Comparison of ENCODE assay signal across 21 cellular contexts in genomic region chr13:36915891-36916640, GRCh38. TPM values are rescaled to one million over a fixed set of nuclear protein-coding genes. Genes with fewer than 3 reads are reported as not detected.
DNase-seq lines count a peak whose midpoint lies in the region; ATAC-seq and TF ChIP-seq lines count a peak whose summit lies in the region.
"Had no signal": no experiment of that assay in that cellular context is flagged by ENCODE, and none has a peak within 500 bp of the region (broad histone marks: within the 10 kb centered on the region; RNA-seq: fewer than 3 reads in every experiment).

No MANE protein-coding gene starts in this region.

- H3K36me3 Mint-ChIP-seq in brain = no peaks in the 10 kb centered on the region
- H3K36me3 Mint-ChIP-seq in activated T-cell treated with anti-CD3 and anti-CD28 coated beads, Interleukin-2, amount 50 U/mL, for 24 hours (ENCODE audit: low read depth) = no peaks in the 10 kb centered on the region
- H3K36me3 Mint-ChIP-seq in activated CD8-positive, alpha-beta T cell treated with anti-CD3 and anti-CD28 coated beads, Interleukin-2, amount 10 ng/mL, durations not matched to agents 7 days and 5 days (ENCODE audit: low read depth) = no peaks in the 10 kb centered on the region
- H3K36me3 Mint-ChIP-seq: CD4-positive, alpha-beta memory T cell had no signal

- TF ChIP-seq CTCF in brain (conservative IDR thresholded peaks at IDR 0.05) = no peak

- H3K27ac Mint-ChIP-seq in brain = peak overlapping the region; percentile 31 to 98 (median 51)
- no peak overlapping the region for H3K27ac Mint-ChIP-seq in activated T-cell treated with anti-CD3 and anti-CD28 coated beads, Interleukin-2, amount 50 U/mL, for 24 hours
- no peak overlapping the region for H3K27ac Mint-ChIP-seq in activated CD8-positive, alpha-beta T cell treated with anti-CD3 and anti-CD28 coated beads, Interleukin-2, amount 10 ng/mL, durations not matched to agents 7 days and 5 days
- H3K27ac Mint-ChIP-seq: CD4-positive, alpha-beta memory T cell; dendritic cell treated with granulocyte-macrophage colony-stimulating factor and Interleukin-4, amounts not matched to agents 40 ng/mL and 50 ng/mL, for 4 days; T-helper 17 cell had no signal

- POLR2A ChIA-PET in activated CD8-positive, alpha-beta T cell treated with anti-CD3 and anti-CD28 coated beads, Interleukin-2, amount 10 ng/mL, durations not matched to agents 7 days and 5 days (lab: Charles Lee) = no interaction called here

- H3K4me1 Mint-ChIP-seq in brain = peaks cover 73% of the 10 kb centered on the region
- peaks cover 8% of the 10 kb centered on the region for H3K4me1 Mint-ChIP-seq in activated T-cell treated with anti-CD3 and anti-CD28 coated beads, Interleukin-2, amount 50 U/mL, for 24 hours (ENCODE audit: low read depth)
- peaks cover 8% of the 10 kb centered on the region for H3K4me1 Mint-ChIP-seq in activated CD8-positive, alpha-beta T cell treated with anti-CD3 and anti-CD28 coated beads, Interleukin-2, amount 10 ng/mL, durations not matched to agents 7 days and 5 days (ENCODE audit: low read depth)

- no peak for ATAC-seq in activated CD8-positive, alpha-beta T cell treated with anti-CD3 and anti-CD28 coated beads, Interleukin-2, amount 10 ng/mL, durations not matched to agents 7 days and 5 days
- no peak for ATAC-seq in HG02870 (IDR thresholded peaks at IDR 0.05; ENCODE audit: unreplicated experiment)
- ATAC-seq: K562, PC-3, sciatic nerve, T-helper 17 cell had no signal

- H3K27me3 Mint-ChIP-seq in brain = peaks cover 3% of the 10 kb centered on the region
- H3K27me3 Mint-ChIP-seq in activated T-cell treated with anti-CD3 and anti-CD28 coated beads, Interleukin-2, amount 50 U/mL, for 24 hours = peaks cover 68% of the 10 kb centered on the region
- H3K27me3 Mint-ChIP-seq in activated CD8-positive, alpha-beta T cell treated with anti-CD3 and anti-CD28 coated beads, Interleukin-2, amount 10 ng/mL, durations not matched to agents 7 days and 5 days (ENCODE audit: low read depth) = peaks cover 59% of the 10 kb centered on the region

- peak overlapping the region; percentile 94 to 96 (median 95) for H3K4me3 Mint-ChIP-seq in brain
- H3K4me3 Mint-ChIP-seq in activated T-cell treated with anti-CD3 and anti-CD28 coated beads, Interleukin-2, amount 50 U/mL, for 24 hours = no peak overlapping the region
- H3K4me3 Mint-ChIP-seq in activated CD8-positive, alpha-beta T cell treated with anti-CD3 and anti-CD28 coated beads, Interleukin-2, amount 10 ng/mL, durations not matched to agents 7 days and 5 days = no peak overlapping the region
- H3K4me3 Mint-ChIP-seq: CD4-positive, alpha-beta memory T cell; dendritic cell treated with granulocyte-macrophage colony-stimulating factor and Interleukin-4, amounts not matched to agents 40 ng/mL and 50 ng/mL, for 4 days; T-helper 17 cell had no signal

- CTCF ChIA-PET in activated CD8-positive, alpha-beta T cell treated with anti-CD3 and anti-CD28 coated beads, Interleukin-2, amount 10 ng/mL, durations not matched to agents 7 days and 5 days (lab: Charles Lee) = no interaction called here

- DNase-seq in Ammon's horn (ENCODE audit: low spot score) (peak; percentile 36), NCI-H1092 (lab: John Stamatoyannopoulos, UW) (peak; percentile 7), pons (ENCODE audit: low spot score) (peak; percentile 77)
- DNase-seq in activated T-cell treated with anti-CD3 and anti-CD28 coated beads, Interleukin-2, amount 50 U/mL, for 24 hours = no peak
- no peak for DNase-seq in activated CD8-positive, alpha-beta T cell treated with anti-CD3 and anti-CD28 coated beads, Interleukin-2, amount 10 ng/mL, durations not matched to agents 7 days and 5 days
- DNase-seq: activated gamma-delta T cell treated with Interleukin-2 at 50 U/mL for 16 hours; activated T-cell treated with anti-CD3 and anti-CD28 coated beads for 4 hours; CD4-positive, alpha-beta memory T cell; DMS53; hippocampal formation; MV-4-11; NCI-H2029 treated with DMSO at 0.1 percent for 48 hours; NCI-H524 treated with DMSO at 0.1 percent for 48 hours; PC-3; SIG-M5; T-helper 17 cell had no signal

- H3K9me3 Mint-ChIP-seq in brain = peaks cover 0 to 6% (median 0%) of the 10 kb centered on the region in 5 experiments
- H3K9me3 Mint-ChIP-seq in activated T-cell treated with anti-CD3 and anti-CD28 coated beads, Interleukin-2, amount 50 U/mL, for 24 hours = no peaks in the 10 kb centered on the region
- no peaks in the 10 kb centered on the region for H3K9me3 Mint-ChIP-seq in activated CD8-positive, alpha-beta T cell treated with anti-CD3 and anti-CD28 coated beads, Interleukin-2, amount 10 ng/mL, durations not matched to agents 7 days and 5 days (ENCODE audit: insufficient read depth)
- H3K9me3 Mint-ChIP-seq: CD4-positive, alpha-beta memory T cell; dendritic cell treated with granulocyte-macrophage colony-stimulating factor and Interleukin-4, amounts not matched to agents 40 ng/mL and 50 ng/mL, for 4 days had no signal

RNA-seq across cellular contexts. Expression of gene SMAD9, which starts 4.0 kb away (rescaled TPM):
- 14.8 TPM for polyA plus RNA-seq in brain (ENCODE audit: insufficient read depth, low read depth, low replicate concordance)
- total RNA-seq in activated CD8-positive, alpha-beta T cell treated with anti-CD3 and anti-CD28 coated beads, Interleukin-2, amount 10 ng/mL, durations not matched to agents 7 days and 5 days = not detected
- total RNA-seq: CD4-positive, alpha-beta memory T cell; T-helper 17 cell had no signal

Comparison
In these comparisons a context has a peak if more than half of its experiments do, and no peak if none do; other contexts are left out.
1. DNase-seq: peak in Ammon's horn (single experiment), NCI-H1092 (single experiment) and pons (single experiment); none in activated T-cell treated with anti-CD3 and anti-CD28 coated beads, Interleukin-2, amount 50 U/mL, for 24 hours (single experiment) and activated CD8-positive, alpha-beta T cell treated with anti-CD3 and anti-CD28 coated beads, Interleukin-2, amount 10 ng/mL, durations not matched to agents 7 days and 5 days (single experiment).
2. H3K27ac Mint-ChIP-seq: peak in brain (5 of 5); none in activated T-cell treated with anti-CD3 and anti-CD28 coated beads, Interleukin-2, amount 50 U/mL, for 24 hours (single experiment) and activated CD8-positive, alpha-beta T cell treated with anti-CD3 and anti-CD28 coated beads, Interleukin-2, amount 10 ng/mL, durations not matched to agents 7 days and 5 days (single experiment).
3. H3K4me3 Mint-ChIP-seq: peak in brain (5 of 5); none in activated T-cell treated with anti-CD3 and anti-CD28 coated beads, Interleukin-2, amount 50 U/mL, for 24 hours (single experiment) and activated CD8-positive, alpha-beta T cell treated with anti-CD3 and anti-CD28 coated beads, Interleukin-2, amount 10 ng/mL, durations not matched to agents 7 days and 5 days (single experiment).